Comparison of ENCODE assay signal across 13 cellular contexts in the genomic region with DNA sequence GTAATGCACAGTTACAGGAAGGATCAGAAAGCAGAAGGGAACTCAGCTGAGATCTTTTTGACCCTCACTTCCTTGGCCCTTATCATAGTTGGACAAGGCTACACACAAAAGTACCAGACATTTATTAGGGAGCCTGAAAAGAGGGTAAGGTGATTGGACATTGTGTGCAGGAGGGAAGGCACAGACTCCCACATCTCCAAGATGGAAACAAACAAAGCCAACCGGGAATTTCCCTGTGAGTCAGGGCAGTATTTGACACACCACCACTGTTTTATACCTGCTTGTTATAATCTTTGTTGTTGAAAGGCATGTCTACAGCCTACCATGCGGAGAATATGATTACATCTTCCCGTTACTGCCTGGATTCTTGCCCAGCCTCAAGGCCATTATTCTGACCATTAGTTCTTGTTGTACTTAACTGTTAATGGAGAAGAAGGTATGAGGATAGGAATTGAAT. TPM values are rescaled to one million over a fixed set of nuclear protein-coding genes. Genes with fewer than 3 reads are reported as not detected.
DNase-seq lines count a peak whose midpoint lies in the region; ATAC-seq and TF ChIP-seq lines count a peak whose summit lies in the region.
"Had no signal": no experiment of that assay in that cellular context is flagged by ENCODE, and none has a peak within 500 bp of the region (broad histone marks: within the 10 kb centered on the region; RNA-seq: fewer than 3 reads in every experiment).

No MANE protein-coding gene starts in this region.

- in situ Hi-C loops in astrocyte of the cerebellum (cut with HindIII; ENCODE audit: low sequenced_read_pairs) (no loop called here), GM13977 (cut with MboI; ENCODE audit: low pct_unique_long_range_greater_than_20kb, low sequenced_read_pairs, unreplicated experiment) (no loop called here)

- no peak overlapping the region for H3K4me3 Mint-ChIP-seq in type B pancreatic cell

- H3K9me3 Mint-ChIP-seq in type B pancreatic cell, result no peaks in the 10 kb centered on the region

- H3K4me1 ChIP-seq in cardiac muscle cell (ENCODE audit: low read depth), result peaks cover 11% of the 10 kb centered on the region

- intact Hi-C loops in Right ventricle myocardium superior (cut with DNase I) (no loop called here), left colon (cut with DNase I, micrococcal nuclease) (no loop called here)

- no peaks in the 10 kb centered on the region for H3K36me3 ChIP-seq in cardiac muscle cell
- H3K36me3 ChIP-seq: esophagus muscularis mucosa had no signal

- H3K4me1 Mint-ChIP-seq in type B pancreatic cell (ENCODE audit: unreplicated experiment), result peaks cover 26% of the 10 kb centered on the region

- H3K27ac ChIP-seq in cardiac muscle cell, result peak overlapping the region; percentile 8
- H3K27ac ChIP-seq: esophagus muscularis mucosa had no signal

- peaks cover 9% of the 10 kb centered on the region for H3K36me3 Mint-ChIP-seq in type B pancreatic cell

- H3K27me3 Mint-ChIP-seq in type B pancreatic cell, result no peaks in the 10 kb centered on the region

- TF ChIP-seq CTCF in cardiac muscle cell (IDR thresholded peaks at IDR 0.05; ENCODE audit: low read depth, low read length) (no peak), astrocyte of the cerebellum (IDR thresholded peaks at IDR 0.05; ENCODE audit: low read depth, low read length, missing control alignments) (no peak), type B pancreatic cell (conservative IDR thresholded peaks at IDR 0.05) (no peak), GM13977 (IDR thresholded peaks at IDR 0.05; ENCODE audit: extremely low read depth, insufficient read depth, missing control alignments) (no peak)

- no peaks in the 10 kb centered on the region for H3K9me3 ChIP-seq in cardiac muscle cell (ENCODE audit: low read depth)
- H3K9me3 ChIP-seq: esophagus muscularis mucosa had no signal

- peak in 1 of 2 donors; percentile 88 for DNase-seq in cardiac muscle cell (ENCODE audit: low read depth in 1 of 2, low spot score in 1 of 2)
- no peak for DNase-seq in Right ventricle myocardium superior
- DNase-seq in astrocyte of the cerebellum (ENCODE audit: low read depth), result peak; percentile 45
- DNase-seq in left colon, result peak; percentile 23 to 49
- no peak for DNase-seq in type B pancreatic cell (ENCODE audit: extremely low spot score, unreplicated experiment)
- no peak for DNase-seq in GM13977 (ENCODE audit: low spot score)
- no peak for DNase-seq in NCI-H524 treated with DMSO at 0.1 percent for 48 hours (lab: John Stamatoyannopoulos, UW)
- DNase-seq in KG1 (lab: John Stamatoyannopoulos, UW), result no peak
- DNase-seq: amniotic stem cell; SIG-M5; stimulated activated naive CD4-positive, alpha-beta T cell treated with Interleukin-2 at 50 U/mL for 16 hours had no signal

- ATAC-seq in Right ventricle myocardium superior (ENCODE audit: poor library complexity) (no peak), left colon (peak; percentile 48)

- H3K27me3 ChIP-seq in cardiac muscle cell, result no peaks in the 10 kb centered on the region
- H3K27me3 ChIP-seq: esophagus muscularis mucosa had no signal

- peak overlapping the region; percentile 51 for H3K27ac Mint-ChIP-seq in type B pancreatic cell

- H3K4me3 ChIP-seq in cardiac muscle cell (no peak overlapping the region), astrocyte of the cerebellum (ENCODE audit: low read depth, low read length) (no peak overlapping the region)
- H3K4me3 ChIP-seq: esophagus muscularis mucosa, lung had no signal

RNA-seq across cellular contexts. Expression of a gene that starts 3.0 kb away (rescaled TPM):
- 120 and 155 TPM in 2 replicates for total RNA-seq in cardiac muscle cell
- polyA plus RNA-seq in cardiac muscle cell, result 134 and 181 TPM in 2 replicates
- total RNA-seq in Right ventricle myocardium superior, result 86.8 TPM
- total RNA-seq in left colon, result 100 to 1,000 TPM; 162 to 196 TPM
- 214 and 226 TPM in 2 replicates for total RNA-seq in type B pancreatic cell (ENCODE audit: low replicate concordance)

RNA-seq across cellular contexts. Expression of a gene that starts 25.5 kb away (rescaled TPM):
- total RNA-seq in cardiac muscle cell (9.2 and 16.5 TPM in 2 replicates), Right ventricle myocardium superior (12.9 TPM), left colon (10 to 100 TPM; 15.9 to 19.1 TPM), type B pancreatic cell (ENCODE audit: low replicate concordance) (23.0 and 30.4 TPM in 2 replicates)
- 78.6 and 117 TPM in 2 replicates for polyA plus RNA-seq in cardiac muscle cell

RNA-seq across cellular contexts. Expression of a gene that starts 26.0 kb away (rescaled TPM):
- total RNA-seq in cardiac muscle cell, result 7.8 and 46.5 TPM in 2 replicates
- 7.8 and 36.2 TPM in 2 replicates for polyA plus RNA-seq in cardiac muscle cell
- total RNA-seq in Right ventricle myocardium superior, result 0.54 TPM
- 1 to 10 TPM; 3.0 to 7.4 TPM for total RNA-seq in left colon
- total RNA-seq in type B pancreatic cell (ENCODE audit: low replicate concordance), result 11.3 and 25.9 TPM in 2 replicates

Comparison
In these comparisons a context has a peak if more than half of its experiments do, and no peak if none do; other contexts are left out.
1. DNase-seq: peak in astrocyte of the cerebellum (single experiment) and left colon (2 of 2); none in Right ventricle myocardium superior (single experiment), type B pancreatic cell (single experiment), GM13977 (single experiment), NCI-H524 treated with DMSO at 0.1 percent for 48 hours (single experiment) and KG1 (single experiment).